Comparison of ENCODE assay signal across 14 cellular contexts in the genomic region with DNA sequence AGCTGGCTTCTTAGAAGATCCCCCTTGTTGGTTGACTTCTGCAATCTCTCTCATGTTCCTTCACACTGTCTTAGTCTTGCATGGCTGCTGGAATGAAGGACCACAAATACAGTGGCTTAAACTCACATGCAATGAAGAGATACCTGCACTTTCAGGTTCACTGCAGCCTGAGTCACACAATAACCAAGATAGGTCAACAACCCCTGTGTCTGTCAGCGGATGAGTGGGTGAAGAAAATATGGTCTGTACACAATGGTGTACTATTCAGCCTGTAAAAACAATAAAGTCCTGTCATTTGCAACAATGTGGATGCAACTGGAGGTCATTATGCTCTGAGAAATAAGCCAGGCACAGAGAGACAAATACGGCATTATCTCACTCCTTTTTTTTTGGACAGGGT.
DNase-seq lines count a peak whose midpoint lies in the region; ATAC-seq and TF ChIP-seq lines count a peak whose summit lies in the region.
"Had no signal": no experiment of that assay in that cellular context is flagged by ENCODE, and none has a peak within 500 bp of the region (broad histone marks: within the 10 kb centered on the region; RNA-seq: fewer than 3 reads in every experiment).

No MANE protein-coding gene starts in this region.

- intact Hi-C loops in activated CD4-positive, alpha-beta T cell treated with anti-CD3 and anti-CD28 coated beads for 36 hours (cut with DNase I, micrococcal nuclease), result no loop called here
- intact Hi-C loops in ovary (cut with DNase I), result no loop called here

- H3K27ac Mint-ChIP-seq in activated CD4-positive, alpha-beta T cell treated with anti-CD3 and anti-CD28 coated beads for 36 hours, result peak overlapping the region; percentile 42
- H3K27ac Mint-ChIP-seq in stimulated activated naive CD8-positive, alpha-beta T cell treated with anti-CD3 and anti-CD28 coated beads, Interleukin-15, amount 100 ng/mL, for 72 hours, result peak overlapping the region in 1 of 2 donors; percentile 84

- TF ChIP-seq EP300 in ovary (IDR thresholded peaks at IDR 0.05), result no peak

- no peak for TF ChIP-seq CTCF in ovary (IDR thresholded peaks at IDR 0.05)

- no CpG with 5 or more reads among the region's 2 CpGs for WGBS in ovary, 3 donors

- H3K9me3 ChIP-seq in ovary, result no peaks in the 10 kb centered on the region
- H3K9me3 ChIP-seq: BLaER1 treated with 17β-estradiol and CSF1 and Interleukin-3, amounts not matched to agents 10 nM and 100 nM had no signal

- H3K36me3 ChIP-seq in ovary, result no peaks in the 10 kb centered on the region
- H3K36me3 ChIP-seq: BLaER1 treated with 17β-estradiol and CSF1 and Interleukin-3, amounts not matched to agents 10 nM and 100 nM had no signal

- CTCF ChIA-PET in activated CD4-positive, alpha-beta T cell treated with anti-CD3 and anti-CD28 coated beads for 36 hours (lab: Charles Lee), result no interaction called here

- H3K27me3 ChIP-seq in ovary, result no peaks in the 10 kb centered on the region
- H3K27me3 ChIP-seq: BLaER1 treated with 17β-estradiol and CSF1 and Interleukin-3, amounts not matched to agents 10 nM and 100 nM had no signal

- ATAC-seq in activated CD4-positive, alpha-beta T cell treated with anti-CD3 and anti-CD28 coated beads for 36 hours, result peak; percentile 21
- ATAC-seq in stimulated activated naive CD8-positive, alpha-beta T cell treated with anti-CD3 and anti-CD28 coated beads, Interleukin-15, amount 100 ng/mL, for 72 hours, result peak; percentile 30
- no peak for ATAC-seq in stimulated activated naive CD8-positive, alpha-beta T cell treated with anti-CD3 and anti-CD28 coated beads, Interleukin-15, Interleukin-2, amounts not matched to agents 100 U/mL and 50 U/mL, for 24 hours

- H3K4me1 Mint-ChIP-seq in activated CD4-positive, alpha-beta T cell treated with anti-CD3 and anti-CD28 coated beads for 36 hours, result peaks cover 61% of the 10 kb centered on the region
- peaks cover 69% of the 10 kb centered on the region for H3K4me1 Mint-ChIP-seq in stimulated activated naive CD8-positive, alpha-beta T cell treated with anti-CD3 and anti-CD28 coated beads, Interleukin-15, amount 100 ng/mL, for 72 hours

- H3K36me3 Mint-ChIP-seq in activated CD4-positive, alpha-beta T cell treated with anti-CD3 and anti-CD28 coated beads for 36 hours (ENCODE audit: low read depth), result peaks cover 48% of the 10 kb centered on the region

- no peak overlapping the region for H3K4me3 Mint-ChIP-seq in activated CD4-positive, alpha-beta T cell treated with anti-CD3 and anti-CD28 coated beads for 36 hours
- H3K4me3 Mint-ChIP-seq in stimulated activated naive CD8-positive, alpha-beta T cell treated with anti-CD3 and anti-CD28 coated beads, Interleukin-15, amount 100 ng/mL, for 72 hours, result no peak overlapping the region

- DNase-seq in activated CD4-positive, alpha-beta T cell treated with anti-CD3 and anti-CD28 coated beads for 36 hours, result no peak
- no peak for DNase-seq in activated CD4-positive, alpha-beta T cell treated with anti-CD3 and anti-CD28 coated beads, Interleukin-2, amount 50 U/mL, for 48 hours
- no peak for DNase-seq in stimulated activated naive CD8-positive, alpha-beta T cell treated with anti-CD3 and anti-CD28 coated beads, Interleukin-15, amount 100 ng/mL, for 72 hours
- DNase-seq in stimulated activated naive CD8-positive, alpha-beta T cell treated with anti-CD3 and anti-CD28 coated beads, Interleukin-15, Interleukin-2, amounts not matched to agents 100 U/mL and 50 U/mL, for 24 hours, result no peak
- DNase-seq in globus pallidus (ENCODE audit: low spot score) (peak; percentile 27), SW 1271 (lab: John Stamatoyannopoulos, UW) (no peak), ovary (no peak), NCI-H1436 treated with DMSO at 0.1 percent for 48 hours (lab: John Stamatoyannopoulos, UW) (no peak)
- DNase-seq: DMS153, GOT3, NCI-H1417, NCI-H2029 treated with DMSO at 0.1 percent for 48 hours, NCI-H524 had no signal

- H3K27ac ChIP-seq in ovary, result no peak overlapping the region
- H3K27ac ChIP-seq: BLaER1 treated with 17β-estradiol and CSF1 and Interleukin-3, amounts not matched to agents 10 nM and 100 nM had no signal

- POLR2A ChIA-PET in activated CD4-positive, alpha-beta T cell treated with anti-CD3 and anti-CD28 coated beads for 36 hours (lab: Charles Lee), result no interaction called here

- no peaks in the 10 kb centered on the region for H3K9me3 Mint-ChIP-seq in activated CD4-positive, alpha-beta T cell treated with anti-CD3 and anti-CD28 coated beads for 36 hours (ENCODE audit: low read depth)
- no peaks in the 10 kb centered on the region for H3K9me3 Mint-ChIP-seq in stimulated activated naive CD8-positive, alpha-beta T cell treated with anti-CD3 and anti-CD28 coated beads, Interleukin-15, amount 100 ng/mL, for 72 hours

- no peak for TF ChIP-seq POLR2A in ovary (IDR thresholded peaks at IDR 0.05)

- no peak overlapping the region for H3K4me3 ChIP-seq in ovary
- H3K4me3 ChIP-seq: BLaER1 treated with 17β-estradiol and CSF1 and Interleukin-3, amounts not matched to agents 10 nM and 100 nM had no signal

- H3K27me3 Mint-ChIP-seq in activated CD4-positive, alpha-beta T cell treated with anti-CD3 and anti-CD28 coated beads for 36 hours, result no peaks in the 10 kb centered on the region
- H3K27me3 Mint-ChIP-seq in stimulated activated naive CD8-positive, alpha-beta T cell treated with anti-CD3 and anti-CD28 coated beads, Interleukin-15, amount 100 ng/mL, for 72 hours, result no peaks in the 10 kb centered on the region

- no peaks in the 10 kb centered on the region for H3K4me1 ChIP-seq in ovary (ENCODE audit: insufficient read depth)
- H3K4me1 ChIP-seq: BLaER1 treated with 17β-estradiol and CSF1 and Interleukin-3, amounts not matched to agents 10 nM and 100 nM had no signal
